9 cellular contexts compared by ENCODE assay signal in the genomic region with DNA sequence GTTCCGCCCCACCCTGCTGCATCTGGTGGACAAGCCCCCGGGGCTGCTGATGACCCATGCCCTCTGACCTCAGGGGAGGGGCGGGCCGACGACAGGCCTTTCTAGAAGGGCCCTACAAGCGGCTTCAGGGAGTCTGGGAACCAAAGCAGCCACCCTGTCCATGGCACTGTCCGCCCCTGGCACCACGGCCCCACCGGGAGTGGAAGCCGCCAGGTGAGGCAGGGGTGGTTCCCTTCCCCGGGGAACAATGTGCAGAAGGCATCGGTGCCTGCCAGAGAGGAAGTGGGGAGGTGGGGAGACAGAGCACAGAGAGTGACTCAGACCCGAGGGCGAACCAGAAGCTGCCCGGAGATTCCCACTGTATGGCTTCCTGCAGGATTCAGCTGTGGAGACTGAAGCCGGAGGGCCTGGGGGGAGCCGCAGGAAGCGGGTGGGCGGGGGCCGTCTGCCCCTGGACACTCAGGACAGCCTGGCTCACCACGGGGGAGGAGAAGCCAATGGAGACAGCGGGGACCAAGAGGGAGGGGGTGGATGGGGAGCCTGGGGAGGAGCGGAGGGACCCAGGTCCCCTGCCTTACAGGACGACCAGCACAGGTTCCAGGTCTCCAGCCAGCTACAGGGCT.
DNase-seq lines count a peak whose midpoint lies in the region; ATAC-seq and TF ChIP-seq lines count a peak whose summit lies in the region.
"Had no signal": no experiment of that assay in that cellular context is flagged by ENCODE, and none has a peak within 500 bp of the region (broad histone marks: within the 10 kb centered on the region; RNA-seq: fewer than 3 reads in every experiment).

No MANE protein-coding gene starts in this region.

- H3K27me3 ChIP-seq in breast epithelium, result peaks cover 0 to 6% of the 10 kb centered on the region in 2 donors

- DNase-seq in AG08395 (ENCODE audit: low spot score) (peak; percentile 63), H4 (ENCODE audit: low spot score) (peak; percentile 40), breast epithelium (ENCODE audit: low spot score in 2 of 2) (peak in 1 of 2 donors; percentile 50), lung microvascular endothelial cell (ENCODE audit: low read depth in 2 of 2) (peak; percentile 46 to 74), HuH-7.5 (ENCODE audit: low spot score) (no peak), middle frontal gyrus (ENCODE audit: extremely low spot score, low spot score) (no peak), GM19238 (ENCODE audit: insufficient read length, low spot score) (no peak)
- DNase-seq: NCI-H1105 treated with DMSO at 0.1 percent for 48 hours had no signal

- no peaks in the 10 kb centered on the region for H3K36me3 ChIP-seq in breast epithelium

- H3K9me3 ChIP-seq in breast epithelium, result no peaks in the 10 kb centered on the region

- peaks cover 5 to 10% of the 10 kb centered on the region in 2 donors for H3K4me1 ChIP-seq in breast epithelium

- no peak for ATAC-seq in GM21825 (IDR thresholded peaks at IDR 0.05; ENCODE audit: unreplicated experiment)

- peak overlapping the region in 2 of 3 donors; percentile 43 to 66 for H3K4me3 ChIP-seq in breast epithelium

- TF ChIP-seq POLR2A in breast epithelium (IDR thresholded peaks at IDR 0.05), result no peak

- no peak overlapping the region for H3K27ac ChIP-seq in breast epithelium

- no peak for TF ChIP-seq CTCF in breast epithelium (IDR thresholded peaks at IDR 0.05)

- intact Hi-C loops in breast epithelium (cut with DNase I; ENCODE audit: low total_unique reads), result no loop called here

Comparison
In these comparisons a context has a peak if more than half of its experiments do, and no peak if none do; other contexts are left out.
1. DNase-seq: peak in AG08395 (single experiment), H4 (single experiment) and lung microvascular endothelial cell (2 of 2); none in HuH-7.5 (single experiment), middle frontal gyrus (single experiment) and GM19238 (single experiment).